Comparison of ENCODE assay signal across 28 cellular contexts in the genomic region with DNA sequence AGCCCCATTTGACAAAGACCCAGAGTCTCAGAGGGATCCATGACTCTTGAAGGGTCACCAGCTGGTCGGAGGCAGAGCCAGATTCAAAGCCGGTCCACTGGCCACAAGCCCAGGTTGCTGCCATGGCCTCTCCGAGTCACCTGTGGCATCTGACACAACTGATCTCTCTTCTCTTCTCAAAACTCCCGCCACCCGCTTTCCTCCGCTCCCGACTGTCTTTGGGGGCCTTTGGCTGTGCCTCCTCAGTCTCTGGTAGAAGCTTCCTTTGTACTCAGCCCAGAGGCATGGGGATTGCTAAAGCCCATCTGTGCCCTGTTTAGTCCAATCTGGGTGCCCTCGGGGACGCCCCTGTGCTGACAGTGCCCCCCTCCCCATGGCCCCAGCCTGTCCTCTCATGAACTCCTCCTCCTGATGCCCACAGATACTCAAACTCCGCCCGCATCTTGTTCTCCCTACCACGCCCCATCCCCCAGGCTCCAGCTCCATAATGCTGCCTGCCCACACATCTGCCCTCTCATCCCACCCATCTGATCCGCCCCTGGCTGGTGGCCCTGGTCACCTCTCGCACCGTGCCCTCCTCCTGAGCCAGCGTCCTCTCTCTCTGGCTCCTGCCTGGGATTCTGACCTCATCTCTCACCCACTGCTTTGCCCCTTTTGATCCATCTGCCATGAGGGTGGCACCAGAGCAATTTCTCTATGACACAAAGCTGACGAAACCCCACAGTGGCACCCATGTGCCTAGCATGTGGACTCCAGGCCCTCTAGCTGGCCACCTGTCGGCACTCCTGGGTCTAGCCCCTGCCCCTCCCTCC.
"Had no signal": no experiment of that assay in that cellular context is flagged by ENCODE, and none has a peak within 500 bp of the region (broad histone marks: within the 10 kb centered on the region; RNA-seq: fewer than 3 reads in every experiment).

No MANE protein-coding gene starts in this region.

- H3K9me3 ChIP-seq: SJSA1 had no signal

- H3K4me3 Mint-ChIP-seq: activated CD8-positive, alpha-beta memory T cell treated with anti-CD3 and anti-CD28 coated beads, Interleukin-2, amount 10 ng/mL, durations not matched to agents 7 days and 5 days; activated naive CD8-positive, alpha-beta T cell treated with anti-CD3 and anti-CD28 coated beads, Interleukin-2, amount 50 U/mL, for 24 hours; T-helper 2 cell treated with Interferon-gamma antibody and Interleukin-4, amounts not matched to agents 5 μg/mL and 100 μg/mL, for 36 hours; WTC11 had no signal

- H3K36me3 ChIP-seq: brain microvascular endothelial cell, cardiac muscle cell, SJSA1 had no signal

- H3K36me3 Mint-ChIP-seq: activated CD8-positive, alpha-beta memory T cell treated with anti-CD3 and anti-CD28 coated beads, Interleukin-2, amount 10 ng/mL, durations not matched to agents 7 days and 5 days; WTC11 had no signal

- H3K27ac Mint-ChIP-seq: activated CD8-positive, alpha-beta memory T cell treated with anti-CD3 and anti-CD28 coated beads, Interleukin-2, amount 10 ng/mL, durations not matched to agents 7 days and 5 days; activated naive CD8-positive, alpha-beta T cell treated with anti-CD3 and anti-CD28 coated beads, Interleukin-2, amount 50 U/mL, for 24 hours; activated T-helper 2 cell treated with anti-CD3 and anti-CD28 coated beads, Interferon-gamma antibody, Interleukin-2, Interleukin-4, amounts not matched to agents 10 μg/mL and 5 μg/mL and 100 μg/mL, durations not matched to agents 14 hours and 24 hours and 36 hours; T-helper 2 cell treated with Interferon-gamma antibody and Interleukin-4, amounts not matched to agents 5 μg/mL and 100 μg/mL, for 36 hours; WTC11 had no signal

- DNase-seq: activated CD4-positive, alpha-beta T cell treated with anti-CD3 and anti-CD28 coated beads for 48 hours; activated CD4-positive, alpha-beta T cell treated with anti-CD3 and anti-CD28 coated beads, Interleukin-2, amount 50 U/mL, for 4 hours; activated CD4-positive, CD25-positive, alpha-beta regulatory T cell treated with anti-CD3 and anti-CD28 coated beads, Interleukin-2, amount 50 U/mL, for 72 hours; activated CD8-positive, alpha-beta memory T cell treated with anti-CD3 and anti-CD28 coated beads, Interleukin-2, amount 10 ng/mL, durations not matched to agents 7 days and 5 days; activated gamma-delta T cell treated with Interleukin-2 at 50 U/mL for 16 hours; activated naive CD4-positive, alpha-beta T cell treated with anti-CD3 and anti-CD28 coated beads, Interleukin-2, amount 50 U/mL, for 16 hours; activated naive CD8-positive, alpha-beta T cell treated with anti-CD3 and anti-CD28 coated beads, Interleukin-2, amount 50 U/mL, for 24 hours; activated T-cell treated with anti-CD3 and anti-CD28 coated beads, Interleukin-2, amount 50 U/mL, for 48 hours; amniotic stem cell; brain microvascular endothelial cell; cerebellar nuclear complex; IMR-90; Kasumi-1; KBM-7; NCI-H1417 treated with DMSO at 0.1 percent for 48 hours; NCI-H1694; NCI-H2029; NCI-H345; NCI-H510A; NCI-H526 treated with DMSO at 0.1 percent for 48 hours; PC-3; SHP77; SW 1271 had no signal

- H3K9me3 Mint-ChIP-seq: activated naive CD8-positive, alpha-beta T cell treated with anti-CD3 and anti-CD28 coated beads, Interleukin-2, amount 50 U/mL, for 24 hours; activated T-helper 2 cell treated with anti-CD3 and anti-CD28 coated beads, Interferon-gamma antibody, Interleukin-2, Interleukin-4, amounts not matched to agents 10 μg/mL and 5 μg/mL and 100 μg/mL, durations not matched to agents 14 hours and 24 hours and 36 hours; T-helper 2 cell treated with Interferon-gamma antibody and Interleukin-4, amounts not matched to agents 5 μg/mL and 100 μg/mL, for 36 hours; WTC11 had no signal

- H3K4me3 ChIP-seq: cardiac muscle cell, SJSA1 had no signal

- H3K27ac ChIP-seq: brain microvascular endothelial cell, cardiac muscle cell, SJSA1 had no signal

- H3K27me3 ChIP-seq: brain microvascular endothelial cell, cardiac muscle cell had no signal
